In the genomic region with DNA sequence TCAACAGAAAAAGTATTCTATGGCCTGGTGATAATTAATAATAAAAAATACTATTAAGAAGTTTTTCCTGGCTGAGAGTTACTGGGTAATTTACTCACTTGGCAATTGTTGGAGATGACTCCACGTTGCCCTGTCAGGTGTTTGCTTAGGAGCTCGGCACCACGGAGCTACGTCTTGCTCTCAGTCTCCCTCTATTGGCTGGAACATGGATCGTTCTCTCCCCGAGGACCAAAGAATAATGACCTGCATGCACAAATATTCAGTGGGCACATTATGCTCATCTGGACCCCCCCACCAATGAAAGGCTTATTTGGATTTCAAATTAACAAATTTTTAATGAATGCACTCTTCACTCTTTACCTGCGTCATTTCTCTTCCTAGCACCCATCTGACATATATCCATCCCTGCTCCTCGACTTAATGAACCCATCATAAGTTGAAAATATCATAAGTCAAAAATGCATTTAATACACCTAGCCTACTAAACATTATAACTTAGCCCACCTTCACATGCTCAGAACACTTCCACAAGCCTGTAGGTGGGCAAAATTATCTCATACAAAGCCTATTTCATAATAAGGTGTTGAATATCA, we compare ENCODE assay signal across 2 cellular contexts.
A peak's percentile ranks its signal among the peaks of the same experiment; 100 is the strongest.
TF ChIP-seq lines count a peak whose summit lies in the region.

No MANE protein-coding gene starts in this region.

TF ChIP-seq in K562, 482 proteins besides CTCF, POLR2A, EP300 and RAD21 (continued from another document):
- TF ChIP-seq, protein P1, sequence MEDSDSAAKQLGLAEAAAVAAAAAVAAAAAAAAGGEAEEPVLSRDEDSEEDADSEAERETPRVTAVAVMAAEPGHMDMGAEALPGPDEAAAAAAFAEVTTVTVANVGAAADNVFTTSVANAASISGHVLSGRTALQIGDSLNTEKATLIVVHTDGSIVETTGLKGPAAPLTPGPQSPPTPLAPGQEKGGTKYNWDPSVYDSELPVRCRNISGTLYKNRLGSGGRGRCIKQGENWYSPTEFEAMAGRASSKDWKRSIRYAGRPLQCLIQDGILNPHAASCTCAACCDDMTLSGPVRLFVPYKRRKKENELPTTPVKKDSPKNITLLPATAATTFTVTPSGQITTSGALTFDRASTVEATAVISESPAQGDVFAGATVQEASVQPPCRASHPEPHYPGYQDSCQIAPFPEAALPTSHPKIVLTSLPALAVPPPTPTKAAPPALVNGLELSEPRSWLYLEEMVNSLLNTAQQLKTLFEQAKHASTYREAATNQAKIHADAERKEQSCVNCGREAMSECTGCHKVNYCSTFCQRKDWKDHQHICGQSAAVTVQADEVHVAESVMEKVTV (CRISPR knock-in tag; IDR thresholded peaks at IDR 0.05): 0 out of 2 replicates have a peak, but pooled peaks have one; percentile 24
- TF ChIP-seq, protein P2, sequence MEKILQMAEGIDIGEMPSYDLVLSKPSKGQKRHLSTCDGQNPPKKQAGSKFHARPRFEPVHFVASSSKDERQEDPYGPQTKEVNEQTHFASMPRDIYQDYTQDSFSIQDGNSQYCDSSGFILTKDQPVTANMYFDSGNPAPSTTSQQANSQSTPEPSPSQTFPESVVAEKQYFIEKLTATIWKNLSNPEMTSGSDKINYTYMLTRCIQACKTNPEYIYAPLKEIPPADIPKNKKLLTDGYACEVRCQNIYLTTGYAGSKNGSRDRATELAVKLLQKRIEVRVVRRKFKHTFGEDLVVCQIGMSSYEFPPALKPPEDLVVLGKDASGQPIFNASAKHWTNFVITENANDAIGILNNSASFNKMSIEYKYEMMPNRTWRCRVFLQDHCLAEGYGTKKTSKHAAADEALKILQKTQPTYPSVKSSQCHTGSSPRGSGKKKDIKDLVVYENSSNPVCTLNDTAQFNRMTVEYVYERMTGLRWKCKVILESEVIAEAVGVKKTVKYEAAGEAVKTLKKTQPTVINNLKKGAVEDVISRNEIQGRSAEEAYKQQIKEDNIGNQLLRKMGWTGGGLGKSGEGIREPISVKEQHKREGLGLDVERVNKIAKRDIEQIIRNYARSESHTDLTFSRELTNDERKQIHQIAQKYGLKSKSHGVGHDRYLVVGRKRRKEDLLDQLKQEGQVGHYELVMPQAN (IDR thresholded peaks at IDR 0.05; ENCODE audit: borderline replicate concordance): 0 out of 2 replicates have a peak, but pooled peaks have one; percentile 17
- TF ChIP-seq SAFB (IDR thresholded peaks at IDR 0.05; ENCODE audit: borderline replicate concordance, low read depth, low read length) (no peak), CREM (IDR thresholded peaks at IDR 0.05; ENCODE audit: low read depth) (peak; percentile 52; the same call in 1 of the 2 replicates), RCOR1 (IDR thresholded peaks at IDR 0.05; ENCODE audit: borderline replicate concordance in 1 of 2, low read depth in 2 of 2, low read length in 2 of 2) (0 out of 4 replicates have a peak, but pooled peaks of 1 of the 2 experiments have one; percentile 47), ATF1 (CRISPR knock-in tag; IDR thresholded peaks at IDR 0.05) (no peak), ATF1 (tag; IDR thresholded peaks at IDR 0.05) (0 out of 2 replicates have a peak, but pooled peaks have one; percentile 17), CC2D1A (IDR thresholded peaks at IDR 0.05) (peak; percentile 47; the same call in 1 of the 2 replicates), MAFK (IDR thresholded peaks at IDR 0.05; ENCODE audit: low read length) (0 out of 2 replicates have a peak, but pooled peaks have one; percentile 4), ZNF143 (CRISPR knock-in tag; IDR thresholded peaks at IDR 0.05) (no peak), SMC3 (conservative IDR thresholded peaks at IDR 0.05; ENCODE audit: insufficient read depth, low read depth, low read length) (peak; percentile 83), CXXC5 (CRISPR knock-in tag; IDR thresholded peaks at IDR 0.05) (peak; percentile 19; the same call in 1 of the 2 replicates)
- TF ChIP-seq, protein P3, sequence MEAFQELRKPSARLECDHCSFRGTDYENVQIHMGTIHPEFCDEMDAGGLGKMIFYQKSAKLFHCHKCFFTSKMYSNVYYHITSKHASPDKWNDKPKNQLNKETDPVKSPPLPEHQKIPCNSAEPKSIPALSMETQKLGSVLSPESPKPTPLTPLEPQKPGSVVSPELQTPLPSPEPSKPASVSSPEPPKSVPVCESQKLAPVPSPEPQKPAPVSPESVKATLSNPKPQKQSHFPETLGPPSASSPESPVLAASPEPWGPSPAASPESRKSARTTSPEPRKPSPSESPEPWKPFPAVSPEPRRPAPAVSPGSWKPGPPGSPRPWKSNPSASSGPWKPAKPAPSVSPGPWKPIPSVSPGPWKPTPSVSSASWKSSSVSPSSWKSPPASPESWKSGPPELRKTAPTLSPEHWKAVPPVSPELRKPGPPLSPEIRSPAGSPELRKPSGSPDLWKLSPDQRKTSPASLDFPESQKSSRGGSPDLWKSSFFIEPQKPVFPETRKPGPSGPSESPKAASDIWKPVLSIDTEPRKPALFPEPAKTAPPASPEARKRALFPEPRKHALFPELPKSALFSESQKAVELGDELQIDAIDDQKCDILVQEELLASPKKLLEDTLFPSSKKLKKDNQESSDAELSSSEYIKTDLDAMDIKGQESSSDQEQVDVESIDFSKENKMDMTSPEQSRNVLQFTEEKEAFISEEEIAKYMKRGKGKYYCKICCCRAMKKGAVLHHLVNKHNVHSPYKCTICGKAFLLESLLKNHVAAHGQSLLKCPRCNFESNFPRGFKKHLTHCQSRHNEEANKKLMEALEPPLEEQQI (IDR thresholded peaks at IDR 0.05): peak; percentile 70
- TF ChIP-seq, protein P4, sequence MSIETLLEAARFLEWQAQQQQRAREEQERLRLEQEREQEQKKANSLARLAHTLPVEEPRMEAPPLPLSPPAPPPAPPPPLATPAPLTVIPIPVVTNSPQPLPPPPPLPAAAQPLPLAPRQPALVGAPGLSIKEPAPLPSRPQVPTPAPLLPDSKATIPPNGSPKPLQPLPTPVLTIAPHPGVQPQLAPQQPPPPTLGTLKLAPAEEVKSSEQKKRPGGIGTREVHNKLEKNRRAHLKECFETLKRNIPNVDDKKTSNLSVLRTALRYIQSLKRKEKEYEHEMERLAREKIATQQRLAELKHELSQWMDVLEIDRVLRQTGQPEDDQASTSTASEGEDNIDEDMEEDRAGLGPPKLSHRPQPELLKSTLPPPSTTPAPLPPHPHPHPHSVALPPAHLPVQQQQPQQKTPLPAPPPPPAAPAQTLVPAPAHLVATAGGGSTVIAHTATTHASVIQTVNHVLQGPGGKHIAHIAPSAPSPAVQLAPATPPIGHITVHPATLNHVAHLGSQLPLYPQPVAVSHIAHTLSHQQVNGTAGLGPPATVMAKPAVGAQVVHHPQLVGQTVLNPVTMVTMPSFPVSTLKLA (conservative IDR thresholded peaks at IDR 0.05): 0 out of 4 replicates have a peak, but pooled peaks of 1 of the 2 experiments have one; percentile 33
TF ChIP-seq in K562: peak in this region for 11.

TF ChIP-seq in HepG2, 621 proteins besides CTCF, POLR2A, EP300 and RAD21 (continued from another document and continues in another):
- 0 out of 2 replicates have a peak, but pooled peaks have one; percentile 27 for TF ChIP-seq MIER2 (CRISPR knock-in tag; IDR thresholded peaks at IDR 0.05)
- peak; percentile 67 for TF ChIP-seq STAG1 (CRISPR knock-in tag; IDR thresholded peaks at IDR 0.05)
- no peak for TF ChIP-seq ESRRA (CRISPR knock-in tag; IDR thresholded peaks at IDR 0.05; ENCODE audit: low read depth)
- TF ChIP-seq ZNF546 (CRISPR knock-in tag; conservative IDR thresholded peaks at IDR 0.05): no peak
- no peak for TF ChIP-seq SIX1 (CRISPR knock-in tag; IDR thresholded peaks at IDR 0.05; ENCODE audit: borderline replicate concordance)
- no peak for TF ChIP-seq IRX3 (CRISPR knock-in tag; IDR thresholded peaks at IDR 0.05; ENCODE audit: borderline replicate concordance, low read depth)
- TF ChIP-seq ZNF788 (CRISPR knock-in tag; IDR thresholded peaks at IDR 0.05; ENCODE audit: borderline replicate concordance): no peak
- no peak for TF ChIP-seq ZNF747 (CRISPR knock-in tag; IDR thresholded peaks at IDR 0.05; ENCODE audit: borderline replicate concordance)
- TF ChIP-seq ZNF629 (CRISPR knock-in tag; conservative IDR thresholded peaks at IDR 0.05): no peak
- TF ChIP-seq, protein P5, sequence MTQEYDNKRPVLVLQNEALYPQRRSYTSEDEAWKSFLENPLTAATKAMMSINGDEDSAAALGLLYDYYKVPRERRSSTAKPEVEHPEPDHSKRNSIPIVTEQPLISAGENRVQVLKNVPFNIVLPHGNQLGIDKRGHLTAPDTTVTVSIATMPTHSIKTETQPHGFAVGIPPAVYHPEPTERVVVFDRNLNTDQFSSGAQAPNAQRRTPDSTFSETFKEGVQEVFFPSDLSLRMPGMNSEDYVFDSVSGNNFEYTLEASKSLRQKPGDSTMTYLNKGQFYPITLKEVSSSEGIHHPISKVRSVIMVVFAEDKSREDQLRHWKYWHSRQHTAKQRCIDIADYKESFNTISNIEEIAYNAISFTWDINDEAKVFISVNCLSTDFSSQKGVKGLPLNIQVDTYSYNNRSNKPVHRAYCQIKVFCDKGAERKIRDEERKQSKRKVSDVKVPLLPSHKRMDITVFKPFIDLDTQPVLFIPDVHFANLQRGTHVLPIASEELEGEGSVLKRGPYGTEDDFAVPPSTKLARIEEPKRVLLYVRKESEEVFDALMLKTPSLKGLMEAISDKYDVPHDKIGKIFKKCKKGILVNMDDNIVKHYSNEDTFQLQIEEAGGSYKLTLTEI (CRISPR knock-in tag; conservative IDR thresholded peaks at IDR 0.05): no peak
- no peak for TF ChIP-seq ZFP62 (CRISPR knock-in tag; IDR thresholded peaks at IDR 0.05)
- TF ChIP-seq, protein P6, sequence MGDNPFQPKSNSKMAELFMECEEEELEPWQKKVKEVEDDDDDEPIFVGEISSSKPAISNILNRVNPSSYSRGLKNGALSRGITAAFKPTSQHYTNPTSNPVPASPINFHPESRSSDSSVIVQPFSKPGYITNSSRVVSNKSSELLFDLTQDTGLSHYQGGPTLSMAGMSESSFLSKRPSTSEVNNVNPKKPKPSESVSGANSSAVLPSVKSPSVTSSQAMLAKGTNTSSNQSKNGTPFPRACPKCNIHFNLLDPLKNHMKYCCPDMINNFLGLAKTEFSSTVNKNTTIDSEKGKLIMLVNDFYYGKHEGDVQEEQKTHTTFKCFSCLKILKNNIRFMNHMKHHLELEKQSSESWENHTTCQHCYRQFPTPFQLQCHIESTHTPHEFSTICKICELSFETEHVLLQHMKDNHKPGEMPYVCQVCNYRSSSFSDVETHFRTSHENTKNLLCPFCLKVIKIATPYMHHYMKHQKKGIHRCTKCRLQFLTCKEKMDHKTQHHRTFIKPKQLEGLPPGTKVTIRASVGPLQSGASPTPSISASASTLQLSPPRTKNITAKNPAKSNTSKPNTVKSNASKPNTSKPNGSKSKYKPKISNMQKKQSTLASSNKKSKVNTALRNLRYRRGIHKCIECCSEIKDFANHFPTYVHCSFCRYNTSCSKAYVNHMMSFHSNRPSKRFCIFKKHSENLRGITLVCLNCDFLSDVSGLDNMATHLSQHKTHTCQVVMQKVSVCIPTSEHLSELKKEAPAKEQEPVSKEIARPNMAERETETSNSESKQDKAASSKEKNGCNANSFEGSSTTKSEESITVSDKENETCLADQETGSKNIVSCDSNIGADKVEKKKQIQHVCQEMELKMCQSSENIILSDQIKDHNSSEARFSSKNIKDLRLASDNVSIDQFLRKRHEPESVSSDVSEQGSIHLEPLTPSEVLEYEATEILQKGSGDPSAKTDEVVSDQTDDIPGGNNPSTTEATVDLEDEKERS (CRISPR knock-in tag; IDR thresholded peaks at IDR 0.05): no peak
- no peak for TF ChIP-seq FOXA1 (IDR thresholded peaks at IDR 0.05)
- TF ChIP-seq FOXA1 (CRISPR knock-in tag; IDR thresholded peaks at IDR 0.05): peak; percentile 45
- TF ChIP-seq, protein P7, sequence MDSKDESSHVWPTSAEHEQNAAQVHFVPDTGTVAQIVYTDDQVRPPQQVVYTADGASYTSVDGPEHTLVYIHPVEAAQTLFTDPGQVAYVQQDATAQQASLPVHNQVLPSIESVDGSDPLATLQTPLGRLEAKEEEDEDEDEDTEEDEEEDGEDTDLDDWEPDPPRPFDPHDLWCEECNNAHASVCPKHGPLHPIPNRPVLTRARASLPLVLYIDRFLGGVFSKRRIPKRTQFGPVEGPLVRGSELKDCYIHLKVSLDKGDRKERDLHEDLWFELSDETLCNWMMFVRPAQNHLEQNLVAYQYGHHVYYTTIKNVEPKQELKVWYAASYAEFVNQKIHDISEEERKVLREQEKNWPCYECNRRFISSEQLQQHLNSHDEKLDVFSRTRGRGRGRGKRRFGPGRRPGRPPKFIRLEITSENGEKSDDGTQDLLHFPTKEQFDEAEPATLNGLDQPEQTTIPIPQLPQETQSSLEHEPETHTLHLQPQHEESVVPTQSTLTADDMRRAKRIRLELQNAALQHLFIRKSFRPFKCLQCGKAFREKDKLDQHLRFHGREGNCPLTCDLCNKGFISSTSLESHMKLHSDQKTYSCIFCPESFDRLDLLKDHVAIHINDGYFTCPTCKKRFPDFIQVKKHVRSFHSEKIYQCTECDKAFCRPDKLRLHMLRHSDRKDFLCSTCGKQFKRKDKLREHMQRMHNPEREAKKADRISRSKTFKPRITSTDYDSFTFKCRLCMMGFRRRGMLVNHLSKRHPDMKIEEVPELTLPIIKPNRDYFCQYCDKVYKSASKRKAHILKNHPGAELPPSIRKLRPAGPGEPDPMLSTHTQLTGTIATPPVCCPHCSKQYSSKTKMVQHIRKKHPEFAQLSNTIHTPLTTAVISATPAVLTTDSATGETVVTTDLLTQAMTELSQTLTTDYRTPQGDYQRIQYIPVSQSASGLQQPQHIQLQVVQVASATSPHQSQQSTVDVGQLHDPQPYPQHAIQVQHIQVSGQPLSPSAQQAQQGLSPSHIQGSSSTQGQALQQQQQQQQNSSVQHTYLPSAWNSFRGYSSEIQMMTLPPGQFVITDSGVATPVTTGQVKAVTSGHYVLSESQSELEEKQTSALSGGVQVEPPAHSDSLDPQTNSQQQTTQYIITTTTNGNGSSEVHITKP (CRISPR knock-in tag; IDR thresholded peaks at IDR 0.05; ENCODE audit: low read depth): no peak
- TF ChIP-seq ZFY (CRISPR knock-in tag; IDR thresholded peaks at IDR 0.05): no peak
- no peak for TF ChIP-seq IKZF4 (CRISPR knock-in tag; IDR thresholded peaks at IDR 0.05; ENCODE audit: borderline replicate concordance, low read depth, not compliant biosample characterization)
- TF ChIP-seq, protein P8, sequence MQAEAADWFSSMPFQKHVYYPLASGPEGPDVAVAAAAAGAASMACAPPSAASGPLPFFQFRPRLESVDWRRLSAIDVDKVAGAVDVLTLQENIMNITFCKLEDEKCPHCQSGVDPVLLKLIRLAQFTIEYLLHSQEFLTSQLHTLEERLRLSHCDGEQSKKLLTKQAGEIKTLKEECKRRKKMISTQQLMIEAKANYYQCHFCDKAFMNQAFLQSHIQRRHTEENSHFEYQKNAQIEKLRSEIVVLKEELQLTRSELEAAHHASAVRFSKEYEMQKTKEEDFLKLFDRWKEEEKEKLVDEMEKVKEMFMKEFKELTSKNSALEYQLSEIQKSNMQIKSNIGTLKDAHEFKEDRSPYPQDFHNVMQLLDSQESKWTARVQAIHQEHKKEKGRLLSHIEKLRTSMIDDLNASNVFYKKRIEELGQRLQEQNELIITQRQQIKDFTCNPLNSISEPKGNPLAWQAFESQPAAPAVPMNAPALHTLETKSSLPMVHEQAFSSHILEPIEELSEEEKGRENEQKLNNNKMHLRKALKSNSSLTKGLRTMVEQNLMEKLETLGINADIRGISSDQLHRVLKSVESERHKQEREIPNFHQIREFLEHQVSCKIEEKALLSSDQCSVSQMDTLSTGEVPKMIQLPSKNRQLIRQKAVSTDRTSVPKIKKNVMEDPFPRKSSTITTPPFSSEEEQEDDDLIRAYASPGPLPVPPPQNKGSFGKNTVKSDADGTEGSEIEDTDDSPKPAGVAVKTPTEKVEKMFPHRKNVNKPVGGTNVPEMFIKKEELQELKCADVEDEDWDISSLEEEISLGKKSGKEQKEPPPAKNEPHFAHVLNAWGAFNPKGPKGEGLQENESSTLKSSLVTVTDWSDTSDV (CRISPR knock-in tag; IDR thresholded peaks at IDR 0.05): no peak
- TF ChIP-seq, protein P9, sequence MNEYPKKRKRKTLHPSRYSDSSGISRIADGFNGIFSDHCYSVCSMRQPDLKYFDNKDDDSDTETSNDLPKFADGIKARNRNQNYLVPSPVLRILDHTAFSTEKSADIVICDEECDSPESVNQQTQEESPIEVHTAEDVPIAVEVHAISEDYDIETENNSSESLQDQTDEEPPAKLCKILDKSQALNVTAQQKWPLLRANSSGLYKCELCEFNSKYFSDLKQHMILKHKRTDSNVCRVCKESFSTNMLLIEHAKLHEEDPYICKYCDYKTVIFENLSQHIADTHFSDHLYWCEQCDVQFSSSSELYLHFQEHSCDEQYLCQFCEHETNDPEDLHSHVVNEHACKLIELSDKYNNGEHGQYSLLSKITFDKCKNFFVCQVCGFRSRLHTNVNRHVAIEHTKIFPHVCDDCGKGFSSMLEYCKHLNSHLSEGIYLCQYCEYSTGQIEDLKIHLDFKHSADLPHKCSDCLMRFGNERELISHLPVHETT (CRISPR knock-in tag; conservative IDR thresholded peaks at IDR 0.05): no peak
